ENCODE assay signal across 8 cellular contexts in genomic region chr11:43278302-43278956, GRCh38. TPM values are rescaled to one million over a fixed set of nuclear protein-coding genes. Genes with fewer than 3 reads are reported as not detected.
DNase-seq lines count a peak whose midpoint lies in the region; ATAC-seq and TF ChIP-seq lines count a peak whose summit lies in the region.

No MANE protein-coding gene starts in this region.

- no peaks in the 10 kb centered on the region for H3K9me3 ChIP-seq in AG04450 (ENCODE audit: control insufficient read depth, insufficient read depth, low read length)

- CTCF ChIA-PET in AG04450 (lab: Charles Lee) = interaction anchor here (1.2 to 1.7 kb wide), 4 partner anchors 33 to 1831 kb away, joined by 3 to 8 read pairs (median 4); partner anchors contain the start of gene API5

- POLR2A ChIA-PET in AG04450 (lab: Yijun Ruan, JAX) = no interaction called here

- peak; percentile 48 for TF ChIP-seq CTCF in AG04450 (IDR thresholded peaks at IDR 0.05; ENCODE audit: low read depth, low read length)
- TF ChIP-seq CTCF in choroid plexus epithelial cell (conservative IDR thresholded peaks at IDR 0.05; ENCODE audit: low read depth, low read length) = peak; percentile 50

- no peak for DNase-seq in AG04450 (ENCODE audit: low read depth, low spot score)
- DNase-seq in NCI-H524 (lab: John Stamatoyannopoulos, UW) = peak; percentile 43 to 65
- DNase-seq in choroid plexus epithelial cell (ENCODE audit: low read depth) = peak; percentile 48
- peak; percentile 71 for DNase-seq in pons (ENCODE audit: low spot score)
- no peak for DNase-seq in activated CD4-positive, alpha-beta T cell treated with anti-CD3 and anti-CD28 coated beads for 48 hours
- DNase-seq in activated CD4-positive, alpha-beta T cell treated with anti-CD3 and anti-CD28 coated beads, Interleukin-2, amount 50 U/mL, for 4 hours = no peak
- no peak for DNase-seq in cerebellar nuclear complex (lab: John Stamatoyannopoulos, UW)

- no peaks in the 10 kb centered on the region for H3K27me3 ChIP-seq in AG04450 (ENCODE audit: control insufficient read depth, insufficient read depth, low read length)

- no peak overlapping the region for H3K27ac ChIP-seq in AG04450 (ENCODE audit: low read depth, low read length)

- no peak overlapping the region for H3K4me3 ChIP-seq in AG04450 (ENCODE audit: low read depth, low read length)
- H3K4me3 ChIP-seq in choroid plexus epithelial cell (ENCODE audit: low read depth, low read length) = no peak overlapping the region

- peak; percentile 37 for ATAC-seq in GM21786 (IDR thresholded peaks at IDR 0.05; ENCODE audit: unreplicated experiment)

RNA-seq across cellular contexts. Expression of gene API5, which starts 33.4 kb away (rescaled TPM):
- polyA plus RNA-seq in AG04450 (2011; rRNA removed) = 66.7 and 89.5 TPM in 2 replicates
- 39.3 and 54.1 TPM in 2 replicates for polyA minus RNA-seq in AG04450 (2011; rRNA and poly(A)+ RNA removed)

Comparison
In these comparisons a context has a peak if more than half of its experiments do, and no peak if none do; other contexts are left out.
1. DNase-seq: peak in NCI-H524 (2 of 2), choroid plexus epithelial cell (single experiment) and pons (single experiment); none in AG04450 (single experiment), activated CD4-positive, alpha-beta T cell treated with anti-CD3 and anti-CD28 coated beads for 48 hours (single experiment), activated CD4-positive, alpha-beta T cell treated with anti-CD3 and anti-CD28 coated beads, Interleukin-2, amount 50 U/mL, for 4 hours (0 of 2) and cerebellar nuclear complex (0 of 2).